In genomic region chr9:93560991-93561390, GRCh38 we compare ENCODE assay signal across 3 cellular contexts.
"Had no signal": no experiment of that assay in that cellular context is flagged by ENCODE, and none has a peak within 500 bp of the region (broad histone marks: within the 10 kb centered on the region; RNA-seq: fewer than 3 reads in every experiment).

No MANE protein-coding gene starts in this region.

- DNase-seq: GDM1, GF-D8 had no signal

- H3K4me3 ChIP-seq: GM12878 had no signal

- ATAC-seq: GM12878 had no signal
